Comparison of ENCODE assay signal across 1 cellular context in genomic region chr17:58007781-58008706, GRCh38.
TF ChIP-seq lines count a peak whose summit lies in the region.

No MANE protein-coding gene starts in this region.

TF ChIP-seq in endothelial cell of umbilical vein, 7 proteins besides CTCF, POLR2A, EP300 and RAD21:
- no peak for TF ChIP-seq MYC (IDR thresholded peaks at IDR 0.05; ENCODE audit: low read depth, low read length)
- no peak for TF ChIP-seq FOS (IDR thresholded peaks at IDR 0.05; ENCODE audit: borderline replicate concordance, insufficient read depth, low read length)
- no peak for TF ChIP-seq EZH2 (IDR thresholded peaks at IDR 0.05; ENCODE audit: borderline replicate concordance, low read depth, low read length, severe bottlenecking)
- no peak for TF ChIP-seq GATA2 (IDR thresholded peaks at IDR 0.05; ENCODE audit: insufficient read depth, insufficient read length, low read depth, low read length)
- TF ChIP-seq POLR2AphosphoS5 (IDR thresholded peaks at IDR 0.05; ENCODE audit: insufficient read depth, low read depth, low read length) = no peak
- TF ChIP-seq MAX (IDR thresholded peaks at IDR 0.05; ENCODE audit: insufficient read depth, insufficient read length) = no peak
- no peak for TF ChIP-seq JUN (IDR thresholded peaks at IDR 0.05; ENCODE audit: borderline replicate concordance, insufficient read depth, insufficient read length, low read depth)
